Comparison of ENCODE assay signal across 8 cellular contexts in the genomic region with DNA sequence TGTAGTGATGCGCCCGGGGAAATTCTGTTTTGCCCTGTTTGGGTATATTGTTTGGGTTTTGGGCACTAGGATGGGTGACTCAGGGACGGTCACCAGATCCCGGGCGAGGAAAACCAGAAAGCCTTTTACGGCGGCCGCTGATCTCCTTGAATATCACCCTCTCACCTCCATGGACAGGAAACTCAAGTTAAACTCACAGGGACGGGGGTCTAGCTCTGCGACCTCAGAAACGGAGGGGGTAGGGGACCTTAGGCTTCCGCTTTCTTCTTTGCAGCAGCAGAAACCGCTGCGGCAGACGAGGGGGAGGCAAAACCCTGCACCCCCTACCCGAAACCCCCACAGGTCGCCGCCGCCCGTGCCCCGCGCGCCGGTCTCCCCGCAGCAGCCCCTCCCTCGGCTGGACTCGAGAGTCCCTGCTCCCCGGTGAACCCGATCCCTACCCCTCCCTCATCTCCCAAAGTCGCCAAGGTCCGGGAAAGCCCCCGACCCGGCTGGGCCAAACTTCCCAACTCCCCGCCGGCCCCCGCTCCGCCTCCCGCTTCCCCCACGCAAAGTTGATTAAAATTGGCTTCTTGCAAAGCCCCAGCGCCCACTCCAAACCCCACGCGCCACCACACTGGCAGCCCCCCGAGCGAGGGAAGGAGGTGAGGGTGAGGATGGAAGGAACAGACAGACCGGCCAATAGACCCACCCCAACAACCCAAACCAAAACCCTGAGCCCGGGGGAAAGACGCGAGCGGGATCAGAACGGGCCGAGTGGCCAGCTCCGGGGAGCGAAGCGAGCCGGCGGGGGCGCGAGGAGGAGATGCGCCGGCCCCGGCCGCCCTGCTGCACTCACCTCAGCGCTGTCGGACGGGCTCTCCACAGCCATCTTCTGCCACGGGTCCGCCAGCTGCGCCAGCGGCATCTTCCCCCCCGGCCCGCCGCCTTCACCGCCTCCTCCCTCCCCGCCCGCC. TPM values are rescaled to one million over a fixed set of nuclear protein-coding genes. Genes with fewer than 3 reads are reported as not detected.
DNase-seq lines count a peak whose midpoint lies in the region; ATAC-seq and TF ChIP-seq lines count a peak whose summit lies in the region.

No MANE protein-coding gene starts in this region.

- WGBS in mesendoderm (ENCODE audit: extremely low coverage, insufficient coverage, low lambda C conversion rate), result no CpG with 5 or more reads among the region's 75 CpGs

- H3K4ac ChIP-seq in mesendoderm (ENCODE audit: low read depth, low read length), result peak overlapping the region; percentile 81

- no peaks in the 10 kb centered on the region for H3K27me3 ChIP-seq in HL-60 (ENCODE audit: insufficient read depth, poor library complexity, severe bottlenecking)
- no peaks in the 10 kb centered on the region for H3K27me3 ChIP-seq in effector memory CD4-positive, alpha-beta T cell (replicated peaks; ENCODE audit: control insufficient read depth, insufficient read depth, low read length, poor library complexity, severe bottlenecking)
- H3K27me3 ChIP-seq in mesendoderm (ENCODE audit: insufficient read depth, low read length, poor library complexity), result no peaks in the 10 kb centered on the region
- no peaks in the 10 kb centered on the region for H3K27me3 ChIP-seq in thoracic aorta (replicated peaks; ENCODE audit: insufficient read depth)

- ATAC-seq in GM19467 (IDR thresholded peaks at IDR 0.05; ENCODE audit: unreplicated experiment) (peak; percentile 8), thoracic aorta (ENCODE audit: insufficient number of reproducible peaks, low FRiP score, low read depth) (no peak)

- TF ChIP-seq CTCF in CD14-positive monocyte (IDR thresholded peaks at IDR 0.05) (no peak), HL-60 (IDR thresholded peaks at IDR 0.05; ENCODE audit: insufficient read depth, low read length) (no peak), thoracic aorta (IDR thresholded peaks at IDR 0.05) (no peak)

- H3K4me1 ChIP-seq in effector memory CD4-positive, alpha-beta T cell (ENCODE audit: control insufficient read depth, insufficient read depth, low read length, poor library complexity, severe bottlenecking), result peaks cover 3% of the 10 kb centered on the region
- no peaks in the 10 kb centered on the region for H3K4me1 ChIP-seq in mesendoderm (ENCODE audit: control insufficient read depth, low read depth, low read length)
- peaks cover 3 to 11% of the 10 kb centered on the region in 2 donors for H3K4me1 ChIP-seq in thoracic aorta (ENCODE audit: control insufficient read depth in 1 of 2, low read depth in 2 of 2)

- H3K9me3 Mint-ChIP-seq in CD14-positive monocyte, result peaks cover 0 to 32% (median 15%) of the 10 kb centered on the region in 7 donors

- peak overlapping the region; percentile 74 for H2BK120ac ChIP-seq in mesendoderm (ENCODE audit: low read depth, low read length)

- H3K27ac ChIP-seq in HL-60 (replicated peaks) (peak overlapping the region; percentile 66), mesendoderm (ENCODE audit: low read depth, low read length) (peak overlapping the region; percentile 76), thoracic aorta (peak overlapping the region; percentile 66 to 87)
- peak overlapping the region; percentile 88 for H3K27ac ChIP-seq in effector memory CD4-positive, alpha-beta T cell (ENCODE audit: insufficient read depth, low read length, poor library complexity, severe bottlenecking)

- peak overlapping the region; percentile 94 for H3K4me3 Mint-ChIP-seq in CD14-positive monocyte

- H3K36me3 ChIP-seq in effector memory CD4-positive, alpha-beta T cell (ENCODE audit: control insufficient read depth, insufficient read depth, low read length), result no peaks in the 10 kb centered on the region
- H3K36me3 ChIP-seq in mesendoderm (ENCODE audit: control insufficient read depth, insufficient read depth, low read length) (no peaks in the 10 kb centered on the region), thoracic aorta (no peaks in the 10 kb centered on the region)

- intact Hi-C loops in CD14-positive monocyte (cut with micrococcal nuclease), result loop anchor here in 1 of 2 donors (5.0 to 10.0 kb wide), 3 partner anchors 49 to 176 kb away; no protein-coding TSS in a partner anchor

- no peak overlapping the region for H3K23ac ChIP-seq in mesendoderm (ENCODE audit: low read length)

- peaks cover 2% of the 10 kb centered on the region for H3K79me2 ChIP-seq in mesendoderm (ENCODE audit: control insufficient read depth, insufficient read depth, low read length)

- H3K79me1 ChIP-seq in mesendoderm (ENCODE audit: low read length), result peaks cover 2% of the 10 kb centered on the region

- DNase-seq in CD14-positive monocyte (ENCODE audit: low spot score) (peak; percentile 43), HL-60 (ENCODE audit: low read depth in 1 of 2, low spot score in 1 of 2) (peak in 1 of 2 experiments; percentile 14), mesendoderm (peak; percentile 20), thoracic aorta (ENCODE audit: low spot score) (no peak), GF-D8 (lab: John Stamatoyannopoulos, UW) (no peak)
- peak; percentile 39 for DNase-seq in activated CD4-positive, alpha-beta T cell treated with anti-CD3 and anti-CD28 coated beads for 48 hours
- DNase-seq in effector memory CD4-positive, alpha-beta T cell, result peak in 2 of 3 donors; percentile 21 to 28

- H3K4me1 Mint-ChIP-seq in CD14-positive monocyte, result peaks cover 22% of the 10 kb centered on the region

- H4K5ac ChIP-seq in mesendoderm (ENCODE audit: low read length), result no peak overlapping the region

- H3K4me3 ChIP-seq in HL-60 (replicated peaks; ENCODE audit: insufficient read depth, low read length) (peak overlapping the region; percentile 70), mesendoderm (ENCODE audit: low read length) (peak overlapping the region; percentile 53), thoracic aorta (peak overlapping the region; percentile 88)
- peak overlapping the region; percentile 84 for H3K4me3 ChIP-seq in effector memory CD4-positive, alpha-beta T cell (ENCODE audit: insufficient read depth, low read depth, low read length, poor library complexity, severe bottlenecking)

- H3K4me2 ChIP-seq in mesendoderm (ENCODE audit: low read length), result peak overlapping the region; percentile 28

- peak overlapping the region; percentile 74 for H3K9ac ChIP-seq in mesendoderm (ENCODE audit: low read length)

- H2BK15ac ChIP-seq in mesendoderm (replicated peaks; ENCODE audit: low read depth), result no peak overlapping the region

- H2BK5ac ChIP-seq in mesendoderm (ENCODE audit: low read length), result no peak overlapping the region

- no peak overlapping the region for H4K8ac ChIP-seq in mesendoderm (ENCODE audit: low read depth, low read length)

- H3K56ac ChIP-seq in mesendoderm (ENCODE audit: low read length), result peak overlapping the region; percentile 82

- H3K18ac ChIP-seq in mesendoderm (ENCODE audit: low read length), result peak overlapping the region; percentile 97

- peak overlapping the region; percentile 87 to 96 (median 92) for H3K27ac Mint-ChIP-seq in CD14-positive monocyte

- H2AK5ac ChIP-seq in mesendoderm (ENCODE audit: low read length), result no peak overlapping the region

- H3K36me3 Mint-ChIP-seq in CD14-positive monocyte, result no peaks in the 10 kb centered on the region

- peaks cover 0 to 26% (median 0%) of the 10 kb centered on the region in 3 donors for H3K27me3 Mint-ChIP-seq in CD14-positive monocyte (ENCODE audit: low read depth in 3 of 3)

- no peaks in the 10 kb centered on the region for H3K9me3 ChIP-seq in effector memory CD4-positive, alpha-beta T cell (ENCODE audit: control insufficient read depth, low read length)
- H3K9me3 ChIP-seq in thoracic aorta, result no peaks in the 10 kb centered on the region

RNA-seq across cellular contexts. Expression of a gene that starts 0.7 kb away (rescaled TPM):
- polyA plus RNA-seq in CD14-positive monocyte, result 10 to 100 TPM; 14.6 to 21.6 TPM
- 4.9 TPM for polyA plus RNA-seq in mesendoderm (2013, experiment 1 of 2)
- polyA plus RNA-seq in mesendoderm (2013, experiment 2 of 2), result 4.8 TPM
- 10 to 100 TPM; 24.0 to 64.5 TPM for total RNA-seq in thoracic aorta

Comparison
In these comparisons a context has a peak if more than half of its experiments do, and no peak if none do; other contexts are left out.
1. DNase-seq: peak in CD14-positive monocyte (single experiment), activated CD4-positive, alpha-beta T cell treated with anti-CD3 and anti-CD28 coated beads for 48 hours (single experiment), effector memory CD4-positive, alpha-beta T cell (2 of 3) and mesendoderm (single experiment); none in thoracic aorta (single experiment) and GF-D8 (single experiment).
2. Peak in every context shown above with its lines, with median percentiles within 50 percentile points of each other: H3K27ac ChIP-seq and H3K4me3 ChIP-seq.